In the genomic region with DNA sequence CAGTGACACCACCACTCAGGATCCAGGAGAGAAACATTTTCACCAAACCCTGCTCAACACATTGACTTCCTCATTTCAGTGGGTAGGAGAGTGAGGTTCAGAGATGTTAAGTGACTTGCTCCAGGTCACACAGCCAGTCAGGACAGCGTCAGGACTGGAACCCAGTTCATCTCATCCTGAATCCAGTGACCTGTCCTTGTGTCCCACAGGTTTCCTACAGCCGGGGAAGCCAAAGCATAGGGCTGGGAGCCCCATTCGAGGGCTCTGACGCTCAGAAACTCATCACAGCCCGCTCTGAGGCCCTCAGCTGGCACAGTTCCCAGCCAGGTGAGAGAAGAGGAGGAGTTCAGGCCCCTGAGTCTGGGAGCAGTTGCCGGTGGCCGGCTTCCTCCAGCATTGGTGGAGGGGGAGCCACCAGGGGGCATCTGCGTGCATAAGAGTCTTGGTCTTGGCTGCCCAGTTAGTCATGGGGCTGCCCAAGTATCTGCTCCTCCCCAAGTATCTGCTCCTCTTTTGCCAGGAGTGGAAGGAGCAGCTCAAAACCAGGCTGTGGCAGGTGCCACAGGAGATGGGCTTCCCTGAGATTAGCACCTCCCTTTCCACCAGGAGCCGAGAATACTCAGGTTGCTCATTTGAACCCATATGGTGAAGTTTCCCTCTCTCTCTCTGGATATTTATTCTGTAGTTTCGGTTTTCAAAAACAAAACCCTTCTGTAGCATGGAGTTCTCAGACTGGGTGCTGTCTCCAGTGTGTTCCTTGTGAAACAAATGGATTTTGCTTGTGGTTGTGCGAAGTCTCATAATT, we compare ENCODE assay signal across 8 cellular contexts.
DNase-seq lines count a peak whose midpoint lies in the region; ATAC-seq and TF ChIP-seq lines count a peak whose summit lies in the region.

No MANE protein-coding gene starts in this region.

- no peaks in the 10 kb centered on the region for H4K20me1 ChIP-seq in MM.1S (ENCODE audit: insufficient read depth, low read length)

- ATAC-seq in HG02571 (IDR thresholded peaks at IDR 0.05; ENCODE audit: unreplicated experiment) = no peak

- peak overlapping the region; percentile 4; the same call in 1 of the 2 replicates for H3K27ac ChIP-seq in MM.1S (ENCODE audit: low read length)

- no peaks in the 10 kb centered on the region for H3K9me3 ChIP-seq in MM.1S (replicated peaks; ENCODE audit: insufficient read depth, low read length)

- H3K27ac Mint-ChIP-seq in T-helper 2 cell treated with Interferon-gamma antibody and Interleukin-4, amounts not matched to agents 5 μg/mL and 100 μg/mL, for 36 hours = no peak overlapping the region

- no peaks in the 10 kb centered on the region for H3K79me2 ChIP-seq in MM.1S (ENCODE audit: low read length)

- H3K27me3 ChIP-seq in MM.1S (replicated peaks; ENCODE audit: insufficient read depth, low read length) = no peaks in the 10 kb centered on the region

- H3K4me1 Mint-ChIP-seq in T-helper 2 cell treated with Interferon-gamma antibody and Interleukin-4, amounts not matched to agents 5 μg/mL and 100 μg/mL, for 36 hours (ENCODE audit: low read depth) = no peaks in the 10 kb centered on the region

- TF ChIP-seq CTCF in GM12864 (IDR thresholded peaks at IDR 0.05; ENCODE audit: low read depth, low read length, missing control alignments) = peak; percentile 81
- TF ChIP-seq CTCF in MM.1S (IDR thresholded peaks at IDR 0.05; ENCODE audit: low read length) = peak; percentile 85
- TF ChIP-seq CTCF in retinal pigment epithelial cell (conservative IDR thresholded peaks at IDR 0.05; ENCODE audit: low read depth, low read length) = peak; percentile 74

- H3K9me2 ChIP-seq in MM.1S (replicated peaks; ENCODE audit: insufficient read depth, low read length) = no peaks in the 10 kb centered on the region

- H3K4me3 ChIP-seq in GM12864 (ENCODE audit: low read depth, low read length) (no peak overlapping the region), MM.1S (ENCODE audit: low read length) (peak overlapping the region; percentile 33; the same call in 1 of the 2 replicates), retinal pigment epithelial cell (ENCODE audit: low read length) (no peak overlapping the region)

- no peak overlapping the region for H3K4me3 Mint-ChIP-seq in T-helper 2 cell treated with Interferon-gamma antibody and Interleukin-4, amounts not matched to agents 5 μg/mL and 100 μg/mL, for 36 hours

- H3K4me2 ChIP-seq in MM.1S (ENCODE audit: low read depth, low read length) = peak overlapping the region; percentile 60

- DNase-seq in ACHN (peak; percentile 65), GM12864 (ENCODE audit: low read depth) (peak; percentile 46), MM.1S (peak; percentile 84), head of caudate nucleus (peak in 40 of 42 donors; percentile 18 to 83 (median 62)), retinal pigment epithelial cell (ENCODE audit: low read depth) (no peak)
- peak; percentile 59 for DNase-seq in activated CD4-positive, alpha-beta T cell treated with anti-CD3 and anti-CD28 coated beads for 48 hours
- DNase-seq in T-helper 2 cell treated with Interferon-gamma antibody and Interleukin-4, amounts not matched to agents 5 μg/mL and 100 μg/mL, for 36 hours (ENCODE audit: low spot score) = no peak

- H3K4me1 ChIP-seq in MM.1S (ENCODE audit: low read length) = peaks cover 13% of the 10 kb centered on the region

- no peaks in the 10 kb centered on the region for H3K9me3 Mint-ChIP-seq in T-helper 2 cell treated with Interferon-gamma antibody and Interleukin-4, amounts not matched to agents 5 μg/mL and 100 μg/mL, for 36 hours

- peaks cover 7% of the 10 kb centered on the region for H3F3A ChIP-seq in MM.1S (ENCODE audit: insufficient read depth, low read length)

- peaks cover 33% of the 10 kb centered on the region for H3K27me3 Mint-ChIP-seq in T-helper 2 cell treated with Interferon-gamma antibody and Interleukin-4, amounts not matched to agents 5 μg/mL and 100 μg/mL, for 36 hours (ENCODE audit: low read depth)

- H3K9ac ChIP-seq in MM.1S (ENCODE audit: low read length) = peak overlapping the region; percentile 27; the same call in 1 of the 2 replicates

- H2AFZ ChIP-seq in MM.1S (ENCODE audit: low read length) = peak overlapping the region; percentile 79

- in situ Hi-C loops in ACHN (cut with HindIII; ENCODE audit: low pct_ligation_motif_present, low pct_unique_long_range_greater_than_20kb, low sequenced_read_pairs) = no loop called here

- intact Hi-C loops in head of caudate nucleus (cut with DNase I) = no loop called here

- no peaks in the 10 kb centered on the region for H3K36me3 Mint-ChIP-seq in T-helper 2 cell treated with Interferon-gamma antibody and Interleukin-4, amounts not matched to agents 5 μg/mL and 100 μg/mL, for 36 hours (ENCODE audit: low read depth)

- H3K36me3 ChIP-seq in MM.1S (replicated peaks; ENCODE audit: insufficient read depth, low read length) = no peaks in the 10 kb centered on the region

Comparison
In these comparisons a context has a peak if more than half of its experiments do, and no peak if none do; other contexts are left out.
1. DNase-seq: peak in ACHN (single experiment), GM12864 (single experiment), MM.1S (single experiment), activated CD4-positive, alpha-beta T cell treated with anti-CD3 and anti-CD28 coated beads for 48 hours (single experiment) and head of caudate nucleus (40 of 42); none in retinal pigment epithelial cell (single experiment) and T-helper 2 cell treated with Interferon-gamma antibody and Interleukin-4, amounts not matched to agents 5 μg/mL and 100 μg/mL, for 36 hours (single experiment).
2. Peak in every context shown above with its lines, with median percentiles within 50 percentile points of each other: CTCF ChIP-seq.